8 cellular contexts compared by ENCODE assay signal in the genomic region with DNA sequence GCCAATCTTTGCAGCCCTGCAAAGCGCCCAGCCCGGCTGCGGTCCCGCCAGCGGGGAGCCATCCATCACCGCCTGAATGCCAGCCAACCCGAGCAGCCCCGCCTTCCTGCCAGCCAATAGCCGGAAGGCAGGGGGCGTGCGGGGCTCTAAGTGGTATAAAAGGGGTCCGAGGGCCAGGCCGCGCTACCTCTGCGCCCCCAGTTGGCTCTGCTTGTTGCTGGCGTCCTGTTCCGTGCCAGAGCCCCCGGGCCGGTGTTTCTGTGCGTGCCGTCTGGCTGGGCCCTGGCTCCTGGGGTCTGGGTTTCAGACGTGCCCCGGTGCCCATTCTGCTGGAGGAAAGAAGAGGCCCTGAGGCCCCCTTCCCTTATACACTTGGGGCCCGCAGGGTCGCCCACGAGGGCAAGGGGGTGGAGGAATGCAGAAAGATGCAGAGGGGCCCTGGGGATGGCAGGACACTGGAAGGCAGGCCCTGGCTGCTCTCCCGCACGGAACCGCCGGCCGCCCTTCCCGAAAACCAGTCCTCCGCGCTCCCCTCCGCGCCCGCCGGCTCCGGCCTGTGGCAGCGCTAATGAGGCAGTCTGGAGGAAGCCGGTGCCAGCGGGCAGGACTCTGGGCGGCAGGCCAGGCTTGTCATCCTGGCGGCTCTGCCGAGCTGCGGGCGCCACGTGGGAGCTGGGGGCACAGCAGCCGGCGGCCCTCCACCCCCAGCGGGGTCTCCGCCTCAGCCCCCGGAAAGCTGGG. TPM values are rescaled to one million over a fixed set of nuclear protein-coding genes. Genes with fewer than 3 reads are reported as not detected.
DNase-seq lines count a peak whose midpoint lies in the region; ATAC-seq, FAIRE-seq and TF ChIP-seq lines count a peak whose summit lies in the region.

No MANE protein-coding gene starts in this region.

- in situ Hi-C loops in K562 (cut with MboI) = no loop called here

- CTCF ChIA-PET in K562 (lab: Yijun Ruan, JAX; ENCODE audit: low intra/inter-chr PET ratio) = interaction anchor here (4.7 kb wide), 1 partner anchor 51 kb away, joined by 54 read pairs; no protein-coding TSS in a partner anchor

- H2AFZ ChIP-seq in SU-DHL-6 (ENCODE audit: low read depth, low read length, severe bottlenecking) (peak overlapping the region; percentile 46), K562 (ENCODE audit: low read depth, low read length) (no peak overlapping the region)

- peaks cover 23 to 39% of the 10 kb centered on the region in 2 experiments; a peak in 4 of 5 replicates for H3K4me1 ChIP-seq in K562 (replicated peaks in 1 of 2; ENCODE audit: control insufficient read depth in 2 of 2, insufficient read depth in 2 of 2, low read length in 2 of 2)

- no peaks in the 10 kb centered on the region for H3K9me2 ChIP-seq in SU-DHL-6 (replicated peaks; ENCODE audit: insufficient read depth, low read length)

- peak overlapping the region; percentile 44 for H3K9ac ChIP-seq in SU-DHL-6 (ENCODE audit: low read length)
- no peak overlapping the region for H3K9ac ChIP-seq in K562 (ENCODE audit: insufficient read depth in 1 of 2, low read depth in 2 of 2, low read length in 2 of 2)

- 74% methylated on average over 36 of the region's 53 CpGs for WGBS in K562 (ENCODE audit: insufficient coverage, low coverage, missing lambda C conversion rate)

- ATAC-seq in K562 (no peak), GM21619 (IDR thresholded peaks at IDR 0.05; ENCODE audit: unreplicated experiment) (no peak), GM18868 (IDR thresholded peaks at IDR 0.05; ENCODE audit: unreplicated experiment) (no peak)

- no peaks in the 10 kb centered on the region for H4K20me1 ChIP-seq in SU-DHL-6 (ENCODE audit: low read depth, low read length)
- H4K20me1 ChIP-seq in K562 (replicated peaks; ENCODE audit: control insufficient read depth, insufficient read depth, low read length) = no peaks in the 10 kb centered on the region

- TF ChIP-seq POLR2A in K562 (conservative IDR thresholded peaks at IDR 0.05) = no peak

- BruUV-seq in K562 (replicated peaks; lab: Mats Ljungman, UMichigan) = no TSS peak

- H3K4me2 ChIP-seq in SU-DHL-6 (ENCODE audit: low read depth, low read length, poor library complexity, severe bottlenecking) (peak overlapping the region; percentile 66), K562 (ENCODE audit: insufficient read depth, low read length) (no peak overlapping the region)

- TF ChIP-seq EP300 in K562 (IDR thresholded peaks at IDR 0.05; ENCODE audit: low read length) = no peak

- peak; percentile 76 for DNase-seq in EH (ENCODE audit: low read depth)
- DNase-seq in NCI-H1105 (lab: John Stamatoyannopoulos, UW) = peak; percentile 72
- peak in 1 of 4 experiments; percentile 33 for DNase-seq in K562 (ENCODE audit: extremely low read depth in 1 of 4, low spot score in 3 of 4)
- DNase-seq in hepatic stellate cell (ENCODE audit: low spot score) = peak; percentile 65
- DNase-seq in posterior cingulate gyrus = peak; percentile 79 to 98 (median 86)

- H3K27me3 ChIP-seq in SU-DHL-6 (ENCODE audit: low read length) (no peaks in the 10 kb centered on the region), K562 (ENCODE audit: control insufficient read depth in 2 of 2, insufficient read depth in 2 of 2, low read length in 2 of 2) (no peaks in the 10 kb centered on the region)

- H3K79me2 ChIP-seq in SU-DHL-6 (ENCODE audit: insufficient read depth, low read length) (no peaks in the 10 kb centered on the region), K562 (ENCODE audit: control insufficient read depth, insufficient read depth, low read length) (no peaks in the 10 kb centered on the region)

- H3K4me3 ChIP-seq in SU-DHL-6 (ENCODE audit: insufficient read depth, low read length, poor library complexity, severe bottlenecking) (peak overlapping the region; percentile 52), K562 (no peak overlapping the region)

- no peaks in the 10 kb centered on the region for H3F3A ChIP-seq in SU-DHL-6 (ENCODE audit: insufficient read depth)

- H3K27ac ChIP-seq in SU-DHL-6 (ENCODE audit: low read depth, low read length) = no peak overlapping the region
- no peak overlapping the region for H3K27ac ChIP-seq in K562 (ENCODE audit: extremely low read depth, low read depth, low read length)

- no peaks in the 10 kb centered on the region for H3K36me3 ChIP-seq in SU-DHL-6 (ENCODE audit: low read length)
- H3K36me3 ChIP-seq in K562 (ENCODE audit: control insufficient read depth, insufficient read depth, low read length) = no peaks in the 10 kb centered on the region

- intact Hi-C loops in K562 (cut with micrococcal nuclease) = loop anchor here (2.0 to 10.0 kb wide), 2 partner anchors 25 to 231 kb away; partner anchors contain the start of gene NFE2L1
- intact Hi-C loops in posterior cingulate gyrus (cut with DNase I) = loop anchor here (5.0 kb wide), 1 partner anchor 181 kb away; the partner anchor contains the start of gene SCRN2

- H3K9me3 ChIP-seq in SU-DHL-6 (ENCODE audit: insufficient read depth, low read length) (no peaks in the 10 kb centered on the region), K562 (replicated peaks; ENCODE audit: control insufficient read depth, insufficient read depth, low read depth, low read length) (no peaks in the 10 kb centered on the region)

- no peak for FAIRE-seq in K562 (lab: Jason Lieb, UNC)

- TF ChIP-seq RAD21 in K562 (CRISPR knock-in tag; conservative IDR thresholded peaks at IDR 0.05 in 1 of 2, IDR thresholded peaks at IDR 0.05 in 1 of 2) = no peak

- POLR2A ChIA-PET in K562 (lab: Yijun Ruan, JAX) = interaction anchor here (0.5 kb wide), 1 partner anchor 205 kb away, joined by 3 read pairs; no protein-coding TSS in a partner anchor

- TF ChIP-seq CTCF in SU-DHL-6 (IDR thresholded peaks at IDR 0.05; ENCODE audit: insufficient read depth, low read length, poor library complexity, severe bottlenecking) (peak; percentile 22), K562 (IDR thresholded peaks at IDR 0.05 in 2 of 3, conservative IDR thresholded peaks at IDR 0.05 in 1 of 3; ENCODE audit: insufficient read depth in 2 of 3, low read depth in 1 of 3, low read length in 3 of 3) (no peak)

- H3K9me1 ChIP-seq in K562 (ENCODE audit: control insufficient read depth, insufficient read depth, low read length) = no peaks in the 10 kb centered on the region

RNA-seq across cellular contexts. Expression of gene COPZ2, which starts 14.0 kb away (rescaled TPM):
- total RNA-seq in K562 (2011; cell fraction: chromatin; rRNA removed; ENCODE audit: low replicate concordance) = 0.46 TPM in 1 of 2 replicates, not detected in the other
- total RNA-seq in K562 (2011; cell fraction: nucleolus; rRNA removed) = 0.66 TPM in 1 of 2 replicates, not detected in the other
- 0.73 and 0.92 TPM in 2 replicates for total RNA-seq in K562 (2011; cell fraction: nucleoplasm; rRNA removed)
- total RNA-seq in K562 (2014; rRNA removed) (not detected in 2 replicates), K562 (2014; rRNA removed; fragmentation: Illumina TruSeq; extraction: Trizol) (not detected in 2 replicates), K562 (2015; rRNA removed; fragmentation: Illumina TruSeq; extraction: Trizol) (not detected in 2 replicates), K562 (2021) (0.49 TPM in 1 of 2 replicates, not detected in the other)
- polyA plus RNA-seq in K562 (2011; rRNA removed) (0.14 and 0.22 TPM in 2 replicates), K562 (2014; fragmentation: Illumina TruSeq; extraction: Trizol) (0.21 TPM in 1 of 2 replicates, not detected in the other), K562 (2014; fragmentation: Nextera tagmentation; extraction: Ambion mirVana) (not detected), K562 (2014; rRNA removed) (not detected in 2 replicates)
- polyA plus RNA-seq in K562 (2011; cell fraction: cytosol; rRNA removed) = 0.13 TPM in 1 of 2 replicates, not detected in the other
- 0.52 and 1.4 TPM in 2 replicates for polyA plus RNA-seq in K562 (2011; cell fraction: nucleus; rRNA removed)
- polyA plus RNA-seq in K562 (2012) = 0.78 TPM in 1 of 2 replicates, not detected in the other
- polyA minus RNA-seq in K562 (2011; rRNA and poly(A)+ RNA removed) = not detected in 2 replicates
- not detected in 2 replicates for polyA minus RNA-seq in K562 (2011; cell fraction: cytosol; rRNA and poly(A)+ RNA removed)
- polyA minus RNA-seq in K562 (2011; cell fraction: nucleus; rRNA and poly(A)+ RNA removed) = not detected in 2 replicates

RNA-seq across cellular contexts. Expression of gene NFE2L1, which starts 24.6 kb away (rescaled TPM):
- 97.0 and 141 TPM in 2 replicates for total RNA-seq in K562 (2011; cell fraction: chromatin; rRNA removed; ENCODE audit: low replicate concordance)
- 104 and 118 TPM in 2 replicates for total RNA-seq in K562 (2011; cell fraction: nucleolus; rRNA removed)
- total RNA-seq in K562 (2011; cell fraction: nucleoplasm; rRNA removed) = 88.2 and 97.7 TPM in 2 replicates
- total RNA-seq in K562 (2014; rRNA removed) (18.6 and 22.0 TPM in 2 replicates), K562 (2014; rRNA removed; fragmentation: Illumina TruSeq; extraction: Trizol) (38.7 and 57.0 TPM in 2 replicates), K562 (2015; rRNA removed; fragmentation: Illumina TruSeq; extraction: Trizol) (39.7 and 40.5 TPM in 2 replicates), K562 (2021) (61.4 and 67.7 TPM in 2 replicates)
- polyA plus RNA-seq in K562 (2011; rRNA removed) (57.2 and 59.8 TPM in 2 replicates), K562 (2014; fragmentation: Illumina TruSeq; extraction: Trizol) (68.1 and 68.6 TPM in 2 replicates), K562 (2014; fragmentation: Nextera tagmentation; extraction: Ambion mirVana) (1 to 10 TPM; 2.0 to 2.8 TPM), K562 (2014; rRNA removed) (40.7 and 41.4 TPM in 2 replicates)
- polyA plus RNA-seq in K562 (2011; cell fraction: cytosol; rRNA removed) = 41.0 and 52.4 TPM in 2 replicates
- polyA plus RNA-seq in K562 (2011; cell fraction: nucleus; rRNA removed) = 34.1 and 41.0 TPM in 2 replicates
- polyA plus RNA-seq in K562 (2012) = 109 and 147 TPM in 2 replicates
- polyA minus RNA-seq in K562 (2011; rRNA and poly(A)+ RNA removed) = 79.5 and 101 TPM in 2 replicates
- polyA minus RNA-seq in K562 (2011; cell fraction: cytosol; rRNA and poly(A)+ RNA removed) = 31.0 and 35.6 TPM in 2 replicates
- 12.5 and 16.4 TPM in 2 replicates for polyA minus RNA-seq in K562 (2011; cell fraction: nucleus; rRNA and poly(A)+ RNA removed)

RNA-seq across cellular contexts. Expression of gene CDK5RAP3, which starts 52.7 kb away (rescaled TPM):
- 452 and 764 TPM in 2 replicates for total RNA-seq in K562 (2011; cell fraction: chromatin; rRNA removed; ENCODE audit: low replicate concordance)
- total RNA-seq in K562 (2011; cell fraction: nucleolus; rRNA removed) = 478 and 540 TPM in 2 replicates
- total RNA-seq in K562 (2011; cell fraction: nucleoplasm; rRNA removed) = 403 and 415 TPM in 2 replicates
- total RNA-seq in K562 (2014; rRNA removed) (85.0 and 91.5 TPM in 2 replicates), K562 (2014; rRNA removed; fragmentation: Illumina TruSeq; extraction: Trizol) (70.8 and 71.7 TPM in 2 replicates), K562 (2015; rRNA removed; fragmentation: Illumina TruSeq; extraction: Trizol) (67.0 and 73.7 TPM in 2 replicates), K562 (2021) (113 and 131 TPM in 2 replicates)
- polyA plus RNA-seq in K562 (2011; rRNA removed) (132 and 208 TPM in 2 replicates), K562 (2014; fragmentation: Illumina TruSeq; extraction: Trizol) (96.7 and 100 TPM in 2 replicates), K562 (2014; fragmentation: Nextera tagmentation; extraction: Ambion mirVana) (10 to 100 TPM; 44.2 to 73.0 TPM), K562 (2014; rRNA removed) (152 and 202 TPM in 2 replicates)
- polyA plus RNA-seq in K562 (2011; cell fraction: cytosol; rRNA removed) = 78.0 and 96.3 TPM in 2 replicates
- polyA plus RNA-seq in K562 (2011; cell fraction: nucleus; rRNA removed) = 1,392 and 1,556 TPM in 2 replicates
- 134 and 270 TPM in 2 replicates for polyA plus RNA-seq in K562 (2012)
- 81.6 and 111 TPM in 2 replicates for polyA minus RNA-seq in K562 (2011; rRNA and poly(A)+ RNA removed)
- polyA minus RNA-seq in K562 (2011; cell fraction: cytosol; rRNA and poly(A)+ RNA removed) = 35.1 and 37.0 TPM in 2 replicates
- polyA minus RNA-seq in K562 (2011; cell fraction: nucleus; rRNA and poly(A)+ RNA removed) = 206 and 291 TPM in 2 replicates
